Comparison of ENCODE assay signal across 19 cellular contexts in the genomic region with DNA sequence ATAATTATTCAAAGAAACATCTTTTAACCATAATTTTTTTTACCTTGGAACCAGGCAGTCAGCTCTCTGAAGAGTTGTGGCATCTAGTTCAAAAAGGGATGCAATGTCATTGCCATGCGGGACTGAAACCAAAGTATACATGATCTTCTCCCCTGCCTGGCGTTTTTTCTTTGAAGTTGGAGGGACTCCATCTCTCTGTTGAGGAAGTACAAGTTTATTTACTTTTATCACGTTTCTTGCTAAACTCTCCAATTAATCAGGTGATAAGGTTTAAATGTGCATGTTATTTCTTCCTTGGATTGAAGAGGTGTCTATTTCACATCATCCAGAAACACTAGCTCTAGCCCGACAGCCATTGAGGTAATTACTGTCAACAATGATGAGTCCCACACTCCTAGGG.
A peak's percentile ranks its signal among the peaks of the same experiment; 100 is the strongest.
DNase-seq lines count a peak whose midpoint lies in the region; ATAC-seq and TF ChIP-seq lines count a peak whose summit lies in the region.
"Had no signal": no experiment of that assay in that cellular context is flagged by ENCODE, and none has a peak within 500 bp of the region (broad histone marks: within the 10 kb centered on the region; RNA-seq: fewer than 3 reads in every experiment).

No MANE protein-coding gene starts in this region.

- H2BK20ac ChIP-seq in IMR-90 (ENCODE audit: low read depth, low read length): no peak overlapping the region

- no peak overlapping the region for H3K4me3 Mint-ChIP-seq in activated T-helper 17 cell treated with anti-CD3 and anti-CD28 coated beads, Interleukin-2, amount 50 U/mL, for 72 hours
- H3K4me3 Mint-ChIP-seq: CD4-positive, alpha-beta T cell; GM23338; HFFc6 had no signal

- H3K27me3 ChIP-seq in IMR-90 (ENCODE audit: control insufficient read depth, insufficient read depth, low read length): no peaks in the 10 kb centered on the region
- no peaks in the 10 kb centered on the region for H3K27me3 ChIP-seq in mesenchymal stem cell (ENCODE audit: control insufficient read depth in 1 of 2, insufficient read depth in 1 of 2, low read length in 2 of 2)
- H3K27me3 ChIP-seq in right cardiac atrium (ENCODE audit: control insufficient read depth, insufficient read depth): no peaks in the 10 kb centered on the region
- H3K27me3 ChIP-seq in vagina: no peaks in the 10 kb centered on the region

- ATAC-seq in IMR-90 (ENCODE audit: low read depth) (no peak), left lobe of liver (peak; percentile 76), GM18858 (IDR thresholded peaks at IDR 0.05; ENCODE audit: unreplicated experiment) (no peak), right cardiac atrium (no peak)
- ATAC-seq in activated T-helper 17 cell treated with anti-CD3 and anti-CD28 coated beads, Interleukin-2, amount 50 U/mL, for 72 hours (replicated peaks): no peak
- ATAC-seq: A549, GM23338, HCT116 had no signal

- POLR2A ChIA-PET in IMR-90 (lab: Charles Lee; ENCODE audit: unreplicated experiment): no interaction called here

- dilution Hi-C loops in IMR-90 (cut with HindIII; ENCODE audit: low sequenced_read_pairs, unreplicated experiment): no loop called here

- peaks cover 65% of the 10 kb centered on the region for H3K36me3 Mint-ChIP-seq in activated T-helper 17 cell treated with anti-CD3 and anti-CD28 coated beads, Interleukin-2, amount 50 U/mL, for 72 hours (ENCODE audit: low read depth)

- no peak overlapping the region for H4K5ac ChIP-seq in IMR-90 (ENCODE audit: low read depth, low read length)

- H3K4me2 ChIP-seq in IMR-90 (ENCODE audit: low read depth, low read length) (no peak overlapping the region), mesenchymal stem cell (ENCODE audit: low read length, poor library complexity, severe bottlenecking) (no peak overlapping the region)
- H3K4me2 ChIP-seq: A549, GM23338 had no signal

- H4K8ac ChIP-seq in IMR-90 (ENCODE audit: low read depth in 2 of 2, low read length in 2 of 2): no peak overlapping the region
- H4K8ac ChIP-seq in mesenchymal stem cell (ENCODE audit: low read length): no peak overlapping the region

- TF ChIP-seq POLR2A in IMR-90 (IDR thresholded peaks at IDR 0.05; ENCODE audit: low read depth, low read length): no peak
- TF ChIP-seq POLR2A in vagina (IDR thresholded peaks at IDR 0.05): no peak

- no peak for TF ChIP-seq CTCF in IMR-90 (conservative IDR thresholded peaks at IDR 0.05; ENCODE audit: low read depth, low read length)
- no peak for TF ChIP-seq CTCF in vagina (IDR thresholded peaks at IDR 0.05)

- peaks cover 5% of the 10 kb centered on the region for H3K9me3 Mint-ChIP-seq in activated T-helper 17 cell treated with anti-CD3 and anti-CD28 coated beads, Interleukin-2, amount 50 U/mL, for 72 hours

- intact Hi-C loops in IMR-90 (cut with micrococcal nuclease) (no loop called here), right cardiac atrium (cut with DNase I) (no loop called here), vagina (cut with DNase I) (no loop called here)

- H3K14ac ChIP-seq in IMR-90 (replicated peaks; ENCODE audit: low read depth, low read length) (peak overlapping the region; percentile 72), mesenchymal stem cell (ENCODE audit: low read length in 2 of 2) (no peak overlapping the region)

- H2AFZ ChIP-seq in IMR-90 (replicated peaks; ENCODE audit: low read length, poor library complexity) (no peak overlapping the region), mesenchymal stem cell (ENCODE audit: low read depth, low read length) (no peak overlapping the region)
- H2AFZ ChIP-seq: GM23338 had no signal

- no peak overlapping the region for H3K27ac ChIP-seq in IMR-90 (ENCODE audit: insufficient read depth, low read length)
- H3K27ac ChIP-seq in mesenchymal stem cell (ENCODE audit: low read length, poor library complexity, severe bottlenecking): peak overlapping the region; percentile 43
- no peak overlapping the region for H3K27ac ChIP-seq in right cardiac atrium (ENCODE audit: low read length)
- no peak overlapping the region for H3K27ac ChIP-seq in vagina
- H3K27ac ChIP-seq: 22Rv1, A549, C4-2B, HL-60 had no signal

- DNase-seq in IMR-90: no peak
- DNase-seq in left lobe of liver (ENCODE audit: low spot score): no peak
- no peak for DNase-seq in mesenchymal stem cell
- DNase-seq in stimulated activated naive CD4-positive, alpha-beta T cell (lab: John Stamatoyannopoulos, UW): no peak
- no peak for DNase-seq in right cardiac atrium
- no peak for DNase-seq in vagina (ENCODE audit: extremely low spot score in 2 of 2)
- DNase-seq: AML-193; Caco-2; CD4-positive, alpha-beta T cell; H7; HFFc6 had no signal

- H3K9me1 ChIP-seq in IMR-90 (ENCODE audit: insufficient read depth, low read length): 0 out of 2 replicates have a peak, but pooled peaks cover 3% of the 10 kb centered on the region

- H3K9me3 ChIP-seq in IMR-90 (ENCODE audit: control insufficient read depth, insufficient read depth, low read length) (peaks cover 6% of the 10 kb centered on the region; the same call in 1 of the 2 replicates), mesenchymal stem cell (ENCODE audit: control insufficient read depth, low read length) (peaks cover 13% of the 10 kb centered on the region), right cardiac atrium (ENCODE audit: control insufficient read depth, low read length) (no peaks in the 10 kb centered on the region), vagina (no peaks in the 10 kb centered on the region)

- H3K56ac ChIP-seq in IMR-90 (ENCODE audit: extremely low read depth, insufficient read depth, low read length): no peak overlapping the region

- no CpG with 5 or more reads among the region's 4 CpGs for WGBS in IMR-90 (ENCODE audit: extremely low coverage in 2 of 2, insufficient read length in 1 of 2), 2 experiments
- 74% methylated on average over 2 of the region's 4 CpGs for WGBS in mesenchymal stem cell
- 70% methylated on average over 4 of the region's 4 CpGs for WGBS in right cardiac atrium

- H3K23ac ChIP-seq in IMR-90 (ENCODE audit: low read depth, low read length) (no peak overlapping the region), mesenchymal stem cell (ENCODE audit: low read length in 2 of 2) (no peak overlapping the region)

- H2BK5ac ChIP-seq in IMR-90 (ENCODE audit: low read depth, low read length, poor library complexity, severe bottlenecking) (no peak overlapping the region), mesenchymal stem cell (ENCODE audit: low read depth, low read length, poor library complexity, severe bottlenecking) (no peak overlapping the region)

- BruUV-seq in IMR-90 (replicated peaks; lab: Mats Ljungman, UMichigan): no TSS peak

- H3K4me1 ChIP-seq in IMR-90 (ENCODE audit: control insufficient read depth, insufficient read depth, low read length) (0 out of 2 replicates have a peak, but pooled peaks cover 2% of the 10 kb centered on the region), mesenchymal stem cell (ENCODE audit: control insufficient read depth, insufficient read depth, low read depth, low read length) (peaks cover 4% of the 10 kb centered on the region), right cardiac atrium (ENCODE audit: control insufficient read depth, insufficient read depth, low read length) (no peaks in the 10 kb centered on the region), vagina (peaks cover under 1% of the 10 kb centered on the region)
- H3K4me1 ChIP-seq: Caco-2 had no signal

- in situ Hi-C loops in IMR-90 (cut with MboI; ENCODE audit: low sequenced_read_pairs): no loop called here

- peaks cover 6% of the 10 kb centered on the region for H3K4me1 Mint-ChIP-seq in activated T-helper 17 cell treated with anti-CD3 and anti-CD28 coated beads, Interleukin-2, amount 50 U/mL, for 72 hours

- no peak for TF ChIP-seq RAD21 in IMR-90 (IDR thresholded peaks at IDR 0.05; ENCODE audit: low read length)

- no peak overlapping the region for H2BK120ac ChIP-seq in IMR-90 (ENCODE audit: low read depth, low read length)
- no peak overlapping the region for H2BK120ac ChIP-seq in mesenchymal stem cell (ENCODE audit: low read depth, low read length)

- H2BK15ac ChIP-seq in IMR-90 (ENCODE audit: low read depth, low read length) (no peak overlapping the region; the same call in 2 of the 3 replicates), mesenchymal stem cell (ENCODE audit: low read depth, poor library complexity, severe bottlenecking) (no peak overlapping the region)

- H3K79me1 ChIP-seq in IMR-90 (ENCODE audit: low read depth in 1 of 2, low read length in 2 of 2) (no peaks in the 10 kb centered on the region), mesenchymal stem cell (replicated peaks; ENCODE audit: low read length, poor library complexity, severe bottlenecking) (peaks cover 7% of the 10 kb centered on the region)

- H3K27me3 Mint-ChIP-seq in activated T-helper 17 cell treated with anti-CD3 and anti-CD28 coated beads, Interleukin-2, amount 50 U/mL, for 72 hours: no peaks in the 10 kb centered on the region
- H3K27me3 Mint-ChIP-seq: CD4-positive, alpha-beta T cell had no signal

- H3K18ac ChIP-seq in IMR-90 (ENCODE audit: low read depth, low read length) (no peak overlapping the region), mesenchymal stem cell (ENCODE audit: low read depth in 1 of 2, low read length in 2 of 2) (no peak overlapping the region)

- no peak overlapping the region for H3K9ac ChIP-seq in IMR-90 (ENCODE audit: low read depth, low read length)
- no peak overlapping the region for H3K9ac ChIP-seq in mesenchymal stem cell (ENCODE audit: low read length)

- H2AK5ac ChIP-seq in IMR-90 (ENCODE audit: low read depth, low read length) (peak overlapping the region; percentile 18; the same call in 1 of the 2 replicates), mesenchymal stem cell (ENCODE audit: low read length, severe bottlenecking) (no peak overlapping the region)

- H3K4ac ChIP-seq in IMR-90 (ENCODE audit: low read depth, low read length) (peak overlapping the region; percentile 27; the same call in 1 of the 2 replicates), mesenchymal stem cell (ENCODE audit: low read depth in 1 of 2, low read length in 2 of 2) (no peak overlapping the region)

- H2AK9ac ChIP-seq in IMR-90 (replicated peaks; ENCODE audit: low read depth, low read length, poor library complexity): no peak overlapping the region

- no peak overlapping the region for H3K4me3 ChIP-seq in IMR-90 (ENCODE audit: insufficient read depth, low read depth, low read length)
- no peak overlapping the region for H3K4me3 ChIP-seq in mesenchymal stem cell (ENCODE audit: insufficient read depth in 1 of 2, low read depth in 1 of 2, low read length in 2 of 2)
- no peak overlapping the region for H3K4me3 ChIP-seq in right cardiac atrium (ENCODE audit: low read length)
- H3K4me3 ChIP-seq in vagina: no peak overlapping the region
- H3K4me3 ChIP-seq: A549, GM23338 had no signal

- CTCF ChIA-PET in IMR-90 (lab: Yijun Ruan, JAX): no interaction called here

- H4K91ac ChIP-seq in IMR-90 (ENCODE audit: insufficient read depth, low read depth, low read length): no peak overlapping the region
- no peak overlapping the region for H4K91ac ChIP-seq in mesenchymal stem cell (ENCODE audit: low read length)

- no peaks in the 10 kb centered on the region for H3K36me3 ChIP-seq in IMR-90 (ENCODE audit: control insufficient read depth, insufficient read depth, low read length)
- H3K36me3 ChIP-seq in mesenchymal stem cell (ENCODE audit: control insufficient read depth in 1 of 2, insufficient read depth in 2 of 2, low read depth in 1 of 2, low read length in 2 of 2): peaks cover 2 to 4% of the 10 kb centered on the region in 2 experiments
- H3K36me3 ChIP-seq in vagina: peaks cover 0 to 32% of the 10 kb centered on the region in 2 donors

- no peak overlapping the region for H2BK12ac ChIP-seq in mesenchymal stem cell (ENCODE audit: low read length in 2 of 2)

- no peaks in the 10 kb centered on the region for H4K20me1 ChIP-seq in IMR-90 (ENCODE audit: insufficient read depth, low read length)

- H3K27ac Mint-ChIP-seq in activated T-helper 17 cell treated with anti-CD3 and anti-CD28 coated beads, Interleukin-2, amount 50 U/mL, for 72 hours: peak overlapping the region; percentile 58
- H3K27ac Mint-ChIP-seq: CD4-positive, alpha-beta T cell; HFFc6 had no signal
